23 cellular contexts compared by ENCODE assay signal in genomic region chr6:65202738-65203137, GRCh38.
A peak's percentile ranks its signal among the peaks of the same experiment; 100 is the strongest.
DNase-seq lines count a peak whose midpoint lies in the region; ATAC-seq, FAIRE-seq and TF ChIP-seq lines count a peak whose summit lies in the region.
"Had no signal": no experiment of that assay in that cellular context is flagged by ENCODE, and none has a peak within 500 bp of the region (broad histone marks: within the 10 kb centered on the region; RNA-seq: fewer than 3 reads in every experiment).

No MANE protein-coding gene starts in this region.

- no peak overlapping the region for H3K4me3 ChIP-seq in heart left ventricle
- no peak overlapping the region for H3K4me3 ChIP-seq in kidney (ENCODE audit: low read length in 2 of 2)
- H3K4me3 ChIP-seq in mammary epithelial cell (replicated peaks in 1 of 3; ENCODE audit: insufficient read depth in 1 of 3, low read depth in 2 of 3, low read length in 3 of 3) = no peak overlapping the region
- H3K4me3 ChIP-seq: GM23338, HAP-1 had no signal

- intact Hi-C loops in Right ventricle myocardium inferior (cut with DNase I) (no loop called here), heart left ventricle (cut with DNase I) (no loop called here), kidney (cut with DNase I) (no loop called here), mammary epithelial cell (cut with micrococcal nuclease) (no loop called here)

- CTCF ChIA-PET in mammary epithelial cell (lab: Charles Lee; ENCODE audit: low non-redundant PET) = no interaction called here

- TF ChIP-seq CTCF in heart left ventricle (IDR thresholded peaks at IDR 0.05) = no peak
- TF ChIP-seq CTCF in kidney (IDR thresholded peaks at IDR 0.05; ENCODE audit: borderline replicate concordance, extremely low read depth, insufficient read depth) = no peak
- no peak for TF ChIP-seq CTCF in mammary epithelial cell (conservative IDR thresholded peaks at IDR 0.05 in 1 of 2, IDR thresholded peaks at IDR 0.05 in 1 of 2; ENCODE audit: extremely low read depth in 1 of 2, insufficient read depth in 1 of 2, low read depth in 1 of 2, low read length in 2 of 2)

- H3K4me1 ChIP-seq in heart left ventricle = no peaks in the 10 kb centered on the region
- no peaks in the 10 kb centered on the region for H3K4me1 ChIP-seq in kidney (ENCODE audit: control insufficient read depth in 1 of 2, insufficient read depth in 1 of 2, low read depth in 1 of 2, low read length in 2 of 2)
- H3K4me1 ChIP-seq in mammary epithelial cell (ENCODE audit: insufficient read depth, low read length) = no peaks in the 10 kb centered on the region
- H3K4me1 ChIP-seq: BE2C, Caco-2, HAP-1 had no signal

- H3K79me2 ChIP-seq in mammary epithelial cell (ENCODE audit: insufficient read depth, low read length) = no peaks in the 10 kb centered on the region

- H2AFZ ChIP-seq in mammary epithelial cell (ENCODE audit: low read depth, low read length) = no peak overlapping the region
- H2AFZ ChIP-seq: GM23338 had no signal

- dilution Hi-C loops in mammary epithelial cell (cut with HindIII; ENCODE audit: low sequenced_read_pairs) = no loop called here

- H3K27ac ChIP-seq in heart left ventricle = no peak overlapping the region
- no peak overlapping the region for H3K27ac ChIP-seq in kidney (ENCODE audit: low read depth in 2 of 2, low read length in 2 of 2)
- no peak overlapping the region for H3K27ac ChIP-seq in mammary epithelial cell (ENCODE audit: insufficient read depth, low read depth, low read length)
- H3K27ac ChIP-seq: 22Rv1, C4-2B had no signal

- TF ChIP-seq POLR2A in heart left ventricle (IDR thresholded peaks at IDR 0.05) = no peak

- H4K20me1 ChIP-seq in mammary epithelial cell (ENCODE audit: insufficient read depth, low read length) = no peaks in the 10 kb centered on the region

- H3K9me3 ChIP-seq in heart left ventricle = peaks cover 0 to 32% (median 13%) of the 10 kb centered on the region in 12 donors
- H3K9me3 ChIP-seq in kidney (ENCODE audit: control insufficient read depth in 1 of 2, low read length in 2 of 2) = peaks cover 0 to 6% of the 10 kb centered on the region in 2 donors
- peaks cover 13% of the 10 kb centered on the region for H3K9me3 ChIP-seq in mammary epithelial cell (replicated peaks; ENCODE audit: insufficient read depth, low read length)
- H3K9me3 ChIP-seq: BE2C, Caco-2, HAP-1 had no signal

- DNase-seq in Right ventricle myocardium inferior (ENCODE audit: missing footprints) = peak; percentile 51
- no peak for DNase-seq in heart left ventricle
- DNase-seq in kidney = peak; percentile 40
- no peak for DNase-seq in urothelium cell line (ENCODE audit: low spot score)
- DNase-seq in mammary epithelial cell = no peak
- DNase-seq in AG08395 (ENCODE audit: low spot score) = no peak
- DNase-seq: AML-193; BE2C; Caco-2; CD4-positive, CD25-positive, alpha-beta regulatory T cell; CD8-positive, alpha-beta T cell; DMS153; DND-41; HFFc6 had no signal

- H3K36me3 ChIP-seq in heart left ventricle (no peaks in the 10 kb centered on the region), kidney (ENCODE audit: control insufficient read depth in 1 of 2, insufficient read depth in 2 of 2, low read length in 2 of 2) (no peaks in the 10 kb centered on the region), mammary epithelial cell (ENCODE audit: insufficient read depth, low read length) (no peaks in the 10 kb centered on the region)
- H3K36me3 ChIP-seq: BE2C, HAP-1 had no signal

- no TSS peak for BruUV-seq in mammary epithelial cell (replicated peaks; lab: Mats Ljungman, UMichigan)

- no peak overlapping the region for H3K4me2 ChIP-seq in mammary epithelial cell (ENCODE audit: insufficient read depth, low read depth, low read length)
- H3K4me2 ChIP-seq: GM23338 had no signal

- H3K27me3 ChIP-seq in heart left ventricle = no peaks in the 10 kb centered on the region
- no peaks in the 10 kb centered on the region for H3K27me3 ChIP-seq in mammary epithelial cell (ENCODE audit: insufficient read depth, low read length)
- H3K27me3 ChIP-seq: BE2C had no signal

- H3K9ac ChIP-seq in kidney (ENCODE audit: low read length in 2 of 2) (no peak overlapping the region), mammary epithelial cell (ENCODE audit: insufficient read depth, low read length) (no peak overlapping the region)

- ATAC-seq in Right ventricle myocardium inferior (no peak), heart left ventricle (no peak), HG03196 (IDR thresholded peaks at IDR 0.05; ENCODE audit: unreplicated experiment) (no peak)
- ATAC-seq: CD8-positive, alpha-beta T cell; GM23338 had no signal

- in situ Hi-C loops in mammary epithelial cell (cut with MboI; ENCODE audit: low sequenced_read_pairs in 2 of 2) = no loop called here

- WGBS in heart left ventricle, 4 donors = 83 to 100% (median 83%) methylated on average over 1 to 2 of the region's 2 CpGs
- WGBS in mammary epithelial cell (ENCODE audit: low coverage, missing lambda C conversion rate) = no CpG with 5 or more reads among the region's 2 CpGs

- FAIRE-seq in kidney (lab: Jason Lieb, UNC) = no peak
- peak; percentile 75 for FAIRE-seq in urothelium cell line (lab: Jason Lieb, UNC)
- FAIRE-seq: A204.1, G401.6, GM12892, H54 had no signal

Comparison
In these comparisons a context has a peak if more than half of its experiments do, and no peak if none do; other contexts are left out.
1. DNase-seq: peak in Right ventricle myocardium inferior (single experiment) and kidney (single experiment); none in heart left ventricle (0 of 5), urothelium cell line (single experiment), mammary epithelial cell (single experiment) and AG08395 (single experiment).